Comparison of ENCODE assay signal across 1 cellular context in genomic region chr9:121294866-121295661, GRCh38.
TF ChIP-seq lines count a peak whose summit lies in the region.

No MANE protein-coding gene starts in this region.

TF ChIP-seq in HepG2, 621 proteins besides CTCF, POLR2A, EP300 and RAD21 (continued from another document and continues in another):
- TF ChIP-seq AHDC1 (CRISPR knock-in tag; IDR thresholded peaks at IDR 0.05; ENCODE audit: borderline replicate concordance) (peak; percentile 62; the same call in 1 of the 2 replicates), LCORL (IDR thresholded peaks at IDR 0.05) (no peak), LCORL (CRISPR knock-in tag; IDR thresholded peaks at IDR 0.05) (peak; percentile 70; the same call in 1 of the 2 replicates), MED1 (CRISPR knock-in tag; IDR thresholded peaks at IDR 0.05) (peak; percentile 82), ONECUT2 (CRISPR knock-in tag; IDR thresholded peaks at IDR 0.05) (no peak), ZMYM2 (CRISPR knock-in tag; IDR thresholded peaks at IDR 0.05) (peak; percentile 94), PRPF4 (IDR thresholded peaks at IDR 0.05; ENCODE audit: low read depth, low read length, poor library complexity, severe bottlenecking) (no peak), ZNF709 (CRISPR knock-in tag; IDR thresholded peaks at IDR 0.05) (no peak), GFI1 (CRISPR knock-in tag; IDR thresholded peaks at IDR 0.05; ENCODE audit: borderline replicate concordance) (peak; percentile 47; the same call in 1 of the 2 replicates), ZNF263 (CRISPR knock-in tag; IDR thresholded peaks at IDR 0.05) (peak; percentile 98), GATAD2A (CRISPR knock-in tag; IDR thresholded peaks at IDR 0.05) (peak; percentile 84), BRD4 (CRISPR knock-in tag; IDR thresholded peaks at IDR 0.05) (peak; percentile 58; the same call in 1 of the 2 replicates), NFE2L1 (CRISPR knock-in tag; IDR thresholded peaks at IDR 0.05; ENCODE audit: borderline replicate concordance) (no peak), ZFX (CRISPR knock-in tag; IDR thresholded peaks at IDR 0.05; ENCODE audit: low read depth) (peak; percentile 63), NR2F2 (IDR thresholded peaks at IDR 0.05; ENCODE audit: borderline replicate concordance, low read depth) (no peak), ZNF629 (CRISPR knock-in tag; conservative IDR thresholded peaks at IDR 0.05) (peak; percentile 100), ZFP41 (CRISPR knock-in tag; IDR thresholded peaks at IDR 0.05; ENCODE audit: borderline replicate concordance) (no peak), ZNF564 (CRISPR knock-in tag; IDR thresholded peaks at IDR 0.05) (0 out of 2 replicates have a peak, but pooled peaks have one; percentile 48), ZNF703 (CRISPR knock-in tag; IDR thresholded peaks at IDR 0.05; ENCODE audit: borderline replicate concordance) (no peak), SALL1 (CRISPR knock-in tag; IDR thresholded peaks at IDR 0.05) (peak; percentile 83), KDM1A (CRISPR knock-in tag; IDR thresholded peaks at IDR 0.05) (peak; percentile 98), SIN3A (IDR thresholded peaks at IDR 0.05; ENCODE audit: borderline replicate concordance, low read depth, low read length) (0 out of 2 replicates have a peak, but pooled peaks have one; percentile 25), ZFP36L2 (CRISPR knock-in tag; IDR thresholded peaks at IDR 0.05) (no peak), ZNF772 (CRISPR knock-in tag; IDR thresholded peaks at IDR 0.05) (0 out of 2 replicates have a peak, but pooled peaks have one; percentile 37), SIX1 (CRISPR knock-in tag; IDR thresholded peaks at IDR 0.05; ENCODE audit: borderline replicate concordance) (peak; percentile 53; the same call in 1 of the 2 replicates), CREM (IDR thresholded peaks at IDR 0.05) (peak; percentile 31; the same call in 1 of the 2 replicates), CREM (CRISPR knock-in tag; IDR thresholded peaks at IDR 0.05) (no peak), SP1 (IDR thresholded peaks at IDR 0.05) (no peak), SP1 (CRISPR knock-in tag; IDR thresholded peaks at IDR 0.05) (0 out of 2 replicates have a peak, but pooled peaks have one; percentile 25), REPIN1 (CRISPR knock-in tag; IDR thresholded peaks at IDR 0.05; ENCODE audit: borderline replicate concordance, low read depth) (peak; percentile 62; the same call in 1 of the 2 replicates), GATAD1 (CRISPR knock-in tag; IDR thresholded peaks at IDR 0.05) (peak; percentile 24; the same call in 1 of the 2 replicates), ZNF710 (CRISPR knock-in tag; IDR thresholded peaks at IDR 0.05; ENCODE audit: borderline replicate concordance) (no peak), SOX5 (CRISPR knock-in tag; IDR thresholded peaks at IDR 0.05; ENCODE audit: borderline replicate concordance) (peak; percentile 78), ZNF589 (CRISPR knock-in tag; conservative IDR thresholded peaks at IDR 0.05) (0 out of 2 replicates have a peak, but pooled peaks have one; percentile 49), CHD4 (IDR thresholded peaks at IDR 0.05; ENCODE audit: borderline replicate concordance, low read length) (peak; percentile 97), FIP1L1 (IDR thresholded peaks at IDR 0.05; ENCODE audit: borderline replicate concordance, insufficient read depth, low read depth, low read length) (no peak), ARNT2 (CRISPR knock-in tag; IDR thresholded peaks at IDR 0.05; ENCODE audit: low read depth) (no peak), ZBTB38 (CRISPR knock-in tag; IDR thresholded peaks at IDR 0.05) (peak; percentile 85), U2AF2 (IDR thresholded peaks at IDR 0.05; ENCODE audit: low read depth, low read length) (no peak), ZMAT3 (CRISPR knock-in tag; conservative IDR thresholded peaks at IDR 0.05) (peak; percentile 39; the same call in 1 of the 2 replicates)
- TF ChIP-seq, protein P1, sequence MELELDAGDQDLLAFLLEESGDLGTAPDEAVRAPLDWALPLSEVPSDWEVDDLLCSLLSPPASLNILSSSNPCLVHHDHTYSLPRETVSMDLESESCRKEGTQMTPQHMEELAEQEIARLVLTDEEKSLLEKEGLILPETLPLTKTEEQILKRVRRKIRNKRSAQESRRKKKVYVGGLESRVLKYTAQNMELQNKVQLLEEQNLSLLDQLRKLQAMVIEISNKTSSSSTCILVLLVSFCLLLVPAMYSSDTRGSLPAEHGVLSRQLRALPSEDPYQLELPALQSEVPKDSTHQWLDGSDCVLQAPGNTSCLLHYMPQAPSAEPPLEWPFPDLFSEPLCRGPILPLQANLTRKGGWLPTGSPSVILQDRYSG (CRISPR knock-in tag; IDR thresholded peaks at IDR 0.05): no peak
- TF ChIP-seq, protein P2, sequence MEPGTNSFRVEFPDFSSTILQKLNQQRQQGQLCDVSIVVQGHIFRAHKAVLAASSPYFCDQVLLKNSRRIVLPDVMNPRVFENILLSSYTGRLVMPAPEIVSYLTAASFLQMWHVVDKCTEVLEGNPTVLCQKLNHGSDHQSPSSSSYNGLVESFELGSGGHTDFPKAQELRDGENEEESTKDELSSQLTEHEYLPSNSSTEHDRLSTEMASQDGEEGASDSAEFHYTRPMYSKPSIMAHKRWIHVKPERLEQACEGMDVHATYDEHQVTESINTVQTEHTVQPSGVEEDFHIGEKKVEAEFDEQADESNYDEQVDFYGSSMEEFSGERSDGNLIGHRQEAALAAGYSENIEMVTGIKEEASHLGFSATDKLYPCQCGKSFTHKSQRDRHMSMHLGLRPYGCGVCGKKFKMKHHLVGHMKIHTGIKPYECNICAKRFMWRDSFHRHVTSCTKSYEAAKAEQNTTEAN (CRISPR knock-in tag; conservative IDR thresholded peaks at IDR 0.05): peak; percentile 54; the same call in 1 of the 2 replicates
- TF ChIP-seq, protein P3, sequence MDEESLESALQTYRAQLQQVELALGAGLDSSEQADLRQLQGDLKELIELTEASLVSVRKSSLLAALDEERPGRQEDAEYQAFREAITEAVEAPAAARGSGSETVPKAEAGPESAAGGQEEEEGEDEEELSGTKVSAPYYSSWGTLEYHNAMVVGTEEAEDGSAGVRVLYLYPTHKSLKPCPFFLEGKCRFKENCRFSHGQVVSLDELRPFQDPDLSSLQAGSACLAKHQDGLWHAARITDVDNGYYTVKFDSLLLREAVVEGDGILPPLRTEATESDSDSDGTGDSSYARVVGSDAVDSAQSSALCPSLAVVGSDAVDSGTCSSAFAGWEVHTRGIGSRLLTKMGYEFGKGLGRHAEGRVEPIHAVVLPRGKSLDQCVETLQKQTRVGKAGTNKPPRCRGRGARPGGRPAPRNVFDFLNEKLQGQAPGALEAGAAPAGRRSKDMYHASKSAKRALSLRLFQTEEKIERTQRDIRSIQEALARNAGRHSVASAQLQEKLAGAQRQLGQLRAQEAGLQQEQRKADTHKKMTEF (CRISPR knock-in tag; IDR thresholded peaks at IDR 0.05): 0 out of 2 replicates have a peak, but pooled peaks have one; percentile 57
- TF ChIP-seq, protein P4, sequence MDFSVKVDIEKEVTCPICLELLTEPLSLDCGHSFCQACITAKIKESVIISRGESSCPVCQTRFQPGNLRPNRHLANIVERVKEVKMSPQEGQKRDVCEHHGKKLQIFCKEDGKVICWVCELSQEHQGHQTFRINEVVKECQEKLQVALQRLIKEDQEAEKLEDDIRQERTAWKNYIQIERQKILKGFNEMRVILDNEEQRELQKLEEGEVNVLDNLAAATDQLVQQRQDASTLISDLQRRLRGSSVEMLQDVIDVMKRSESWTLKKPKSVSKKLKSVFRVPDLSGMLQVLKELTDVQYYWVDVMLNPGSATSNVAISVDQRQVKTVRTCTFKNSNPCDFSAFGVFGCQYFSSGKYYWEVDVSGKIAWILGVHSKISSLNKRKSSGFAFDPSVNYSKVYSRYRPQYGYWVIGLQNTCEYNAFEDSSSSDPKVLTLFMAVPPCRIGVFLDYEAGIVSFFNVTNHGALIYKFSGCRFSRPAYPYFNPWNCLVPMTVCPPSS (IDR thresholded peaks at IDR 0.05): no peak
- TF ChIP-seq, protein P5, sequence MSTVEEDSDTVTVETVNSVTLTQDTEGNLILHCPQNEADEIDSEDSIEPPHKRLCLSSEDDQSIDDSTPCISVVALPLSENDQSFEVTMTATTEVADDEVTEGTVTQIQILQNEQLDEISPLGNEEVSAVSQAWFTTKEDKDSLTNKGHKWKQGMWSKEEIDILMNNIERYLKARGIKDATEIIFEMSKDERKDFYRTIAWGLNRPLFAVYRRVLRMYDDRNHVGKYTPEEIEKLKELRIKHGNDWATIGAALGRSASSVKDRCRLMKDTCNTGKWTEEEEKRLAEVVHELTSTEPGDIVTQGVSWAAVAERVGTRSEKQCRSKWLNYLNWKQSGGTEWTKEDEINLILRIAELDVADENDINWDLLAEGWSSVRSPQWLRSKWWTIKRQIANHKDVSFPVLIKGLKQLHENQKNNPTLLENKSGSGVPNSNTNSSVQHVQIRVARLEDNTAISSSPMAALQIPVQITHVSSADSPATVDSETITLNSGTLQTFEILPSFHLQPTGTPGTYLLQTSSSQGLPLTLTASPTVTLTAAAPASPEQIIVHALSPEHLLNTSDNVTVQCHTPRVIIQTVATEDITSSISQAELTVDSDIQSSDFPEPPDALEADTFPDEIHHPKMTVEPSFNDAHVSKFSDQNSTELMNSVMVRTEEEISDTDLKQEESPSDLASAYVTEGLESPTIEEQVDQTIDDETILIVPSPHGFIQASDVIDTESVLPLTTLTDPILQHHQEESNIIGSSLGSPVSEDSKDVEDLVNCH (CRISPR knock-in tag; IDR thresholded peaks at IDR 0.05): 0 out of 2 replicates have a peak, but pooled peaks have one; percentile 56
- TF ChIP-seq, protein P6, sequence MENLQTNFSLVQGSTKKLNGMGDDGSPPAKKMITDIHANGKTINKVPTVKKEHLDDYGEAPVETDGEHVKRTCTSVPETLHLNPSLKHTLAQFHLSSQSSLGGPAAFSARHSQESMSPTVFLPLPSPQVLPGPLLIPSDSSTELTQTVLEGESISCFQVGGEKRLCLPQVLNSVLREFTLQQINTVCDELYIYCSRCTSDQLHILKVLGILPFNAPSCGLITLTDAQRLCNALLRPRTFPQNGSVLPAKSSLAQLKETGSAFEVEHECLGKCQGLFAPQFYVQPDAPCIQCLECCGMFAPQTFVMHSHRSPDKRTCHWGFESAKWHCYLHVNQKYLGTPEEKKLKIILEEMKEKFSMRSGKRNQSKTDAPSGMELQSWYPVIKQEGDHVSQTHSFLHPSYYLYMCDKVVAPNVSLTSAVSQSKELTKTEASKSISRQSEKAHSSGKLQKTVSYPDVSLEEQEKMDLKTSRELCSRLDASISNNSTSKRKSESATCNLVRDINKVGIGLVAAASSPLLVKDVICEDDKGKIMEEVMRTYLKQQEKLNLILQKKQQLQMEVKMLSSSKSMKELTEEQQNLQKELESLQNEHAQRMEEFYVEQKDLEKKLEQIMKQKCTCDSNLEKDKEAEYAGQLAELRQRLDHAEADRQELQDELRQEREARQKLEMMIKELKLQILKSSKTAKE (CRISPR knock-in tag; IDR thresholded peaks at IDR 0.05; ENCODE audit: borderline replicate concordance): peak; percentile 60; the same call in 1 of the 2 replicates
